1 cellular context compared by ENCODE assay signal in the genomic region with DNA sequence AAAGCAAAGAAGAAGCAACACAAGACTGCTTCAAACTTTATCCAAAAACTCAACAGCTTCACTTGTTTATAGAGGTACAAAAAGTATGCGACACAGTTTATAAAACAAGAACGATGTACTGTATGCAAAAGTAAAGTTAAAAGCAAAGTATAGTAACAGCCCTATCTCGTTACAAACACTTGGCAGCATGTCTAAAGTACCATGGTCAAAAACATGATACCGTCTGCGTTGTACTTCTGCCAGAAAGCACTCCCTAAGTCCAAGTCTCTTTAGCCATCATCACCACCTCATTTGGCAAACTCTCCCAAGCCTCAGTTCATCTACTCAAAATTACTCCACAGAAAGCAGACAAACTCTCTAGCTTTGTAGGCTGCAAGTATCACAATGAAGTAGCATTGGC.
TF ChIP-seq lines count a peak whose summit lies in the region.

No MANE protein-coding gene starts in this region.

TF ChIP-seq in A549, 52 proteins besides CTCF, POLR2A, EP300 and RAD21 (continued from another document):
- TF ChIP-seq CHD4 (IDR thresholded peaks at IDR 0.05; ENCODE audit: borderline replicate concordance) (no peak), MAZ (IDR thresholded peaks at IDR 0.05; ENCODE audit: borderline replicate concordance, low read depth, low read length) (no peak), HOXA7 (CRISPR knock-in tag; IDR thresholded peaks at IDR 0.05) (no peak), EHMT2 (IDR thresholded peaks at IDR 0.05; ENCODE audit: low read depth) (no peak), CBX2 (IDR thresholded peaks at IDR 0.05; ENCODE audit: borderline replicate concordance, low read depth) (no peak)
